10 cellular contexts compared by ENCODE assay signal in genomic region chr11:34624069-34624468, GRCh38. TPM values are rescaled to one million over a fixed set of nuclear protein-coding genes. Genes with fewer than 3 reads are reported as not detected.
DNase-seq lines count a peak whose midpoint lies in the region; ATAC-seq, FAIRE-seq and TF ChIP-seq lines count a peak whose summit lies in the region.
"Had no signal": no experiment of that assay in that cellular context is flagged by ENCODE, and none has a peak within 500 bp of the region (broad histone marks: within the 10 kb centered on the region; RNA-seq: fewer than 3 reads in every experiment).

No MANE protein-coding gene starts in this region.

- 98% methylated on average over 8 of the region's 10 CpGs for WGBS in mesenchymal stem cell

- no peaks in the 10 kb centered on the region for H3K36me3 Mint-ChIP-seq in WTC11

- H3K14ac ChIP-seq in mesenchymal stem cell (ENCODE audit: low read length in 2 of 2): peak overlapping the region in 1 of 2 experiments; percentile 58

- DNase-seq in GM18507 (ENCODE audit: extremely low spot score, insufficient read length, low read depth) (peak; percentile 17), NCI-H526 treated with DMSO at 0.1 percent for 48 hours (lab: John Stamatoyannopoulos, UW) (peak; percentile 93), mesenchymal stem cell (no peak), NCI-H1436 treated with DMSO at 0.1 percent for 48 hours (lab: John Stamatoyannopoulos, UW) (no peak), WTC11 (ENCODE audit: low spot score) (no peak), H54 (ENCODE audit: insufficient read length, low spot score) (no peak)
- DNase-seq: nephron progenitor cell had no signal

- no peak for TF ChIP-seq CTCF in WTC11 (IDR thresholded peaks at IDR 0.05)

- H3K9me3 ChIP-seq in mesenchymal stem cell (ENCODE audit: control insufficient read depth, low read length): no peaks in the 10 kb centered on the region

- no peak overlapping the region for H3K27ac Mint-ChIP-seq in WTC11
- H3K27ac Mint-ChIP-seq: nephron progenitor cell; stimulated activated naive CD8-positive, alpha-beta T cell treated with anti-CD3 and anti-CD28 coated beads, Interleukin-15, Interleukin-2, amounts not matched to agents 100 ng/mL and 50 ng/mL, for 24 hours had no signal

- peak overlapping the region; percentile 24 for H2AFZ ChIP-seq in mesenchymal stem cell (ENCODE audit: low read depth, low read length)

- H3K18ac ChIP-seq in mesenchymal stem cell (ENCODE audit: low read depth in 1 of 2, low read length in 2 of 2): no peak overlapping the region

- no peaks in the 10 kb centered on the region for H3K4me1 Mint-ChIP-seq in WTC11

- no peak overlapping the region for H2BK12ac ChIP-seq in mesenchymal stem cell (ENCODE audit: low read length in 2 of 2)

- H2BK15ac ChIP-seq in mesenchymal stem cell (ENCODE audit: low read depth, poor library complexity, severe bottlenecking): no peak overlapping the region

- CTCF ChIA-PET in WTC11 (lab: Charles Lee): no interaction called here

- no peak overlapping the region for H2AK5ac ChIP-seq in mesenchymal stem cell (ENCODE audit: low read length, severe bottlenecking)

- no peak overlapping the region for H3K4me2 ChIP-seq in mesenchymal stem cell (ENCODE audit: low read length, poor library complexity, severe bottlenecking)

- no peaks in the 10 kb centered on the region for H3K36me3 ChIP-seq in mesenchymal stem cell (ENCODE audit: control insufficient read depth in 1 of 2, insufficient read depth in 2 of 2, low read depth in 1 of 2, low read length in 2 of 2)

- H4K91ac ChIP-seq in mesenchymal stem cell (ENCODE audit: low read length): no peak overlapping the region

- peak; percentile 78 for FAIRE-seq in GM18507 (lab: Jason Lieb, UNC)
- no peak for FAIRE-seq in H54 (lab: Jason Lieb, UNC)

- H3K4me1 ChIP-seq in mesenchymal stem cell (ENCODE audit: control insufficient read depth, insufficient read depth, low read depth, low read length): peaks cover 2% of the 10 kb centered on the region

- no peak overlapping the region for H4K8ac ChIP-seq in mesenchymal stem cell (ENCODE audit: low read length)

- ATAC-seq in GM21717 (IDR thresholded peaks at IDR 0.05; ENCODE audit: unreplicated experiment) (peak; percentile 85), WTC11 (no peak), HG03159 (IDR thresholded peaks at IDR 0.05; ENCODE audit: unreplicated experiment) (no peak)

- H2BK5ac ChIP-seq in mesenchymal stem cell (ENCODE audit: low read depth, low read length, poor library complexity, severe bottlenecking): no peak overlapping the region

- no peaks in the 10 kb centered on the region for H3K79me1 ChIP-seq in mesenchymal stem cell (replicated peaks; ENCODE audit: low read length, poor library complexity, severe bottlenecking)

- H3K4me3 Mint-ChIP-seq in WTC11: no peak overlapping the region
- H3K4me3 Mint-ChIP-seq: nephron progenitor cell; stimulated activated naive CD8-positive, alpha-beta T cell treated with anti-CD3 and anti-CD28 coated beads, Interleukin-15, Interleukin-2, amounts not matched to agents 100 ng/mL and 50 ng/mL, for 24 hours had no signal

- no peak overlapping the region for H3K4ac ChIP-seq in mesenchymal stem cell (ENCODE audit: low read depth in 1 of 2, low read length in 2 of 2)

- no peak overlapping the region for H3K27ac ChIP-seq in mesenchymal stem cell (ENCODE audit: low read length, poor library complexity, severe bottlenecking)

- no peaks in the 10 kb centered on the region; the same call in 1 of the 2 replicates for H3K27me3 Mint-ChIP-seq in WTC11 (ENCODE audit: low read depth)

- H3K4me3 ChIP-seq in mesenchymal stem cell (ENCODE audit: insufficient read depth in 1 of 2, low read depth in 1 of 2, low read length in 2 of 2): no peak overlapping the region

- peaks cover 0 to 14% of the 10 kb centered on the region in 2 experiments for H3K27me3 ChIP-seq in mesenchymal stem cell (ENCODE audit: control insufficient read depth in 1 of 2, insufficient read depth in 1 of 2, low read length in 2 of 2)

- no peak for TF ChIP-seq POLR2A in H54 (IDR thresholded peaks at IDR 0.05; ENCODE audit: low read depth, low read length)

- H3K9me3 Mint-ChIP-seq in WTC11: no peaks in the 10 kb centered on the region
- H3K9me3 Mint-ChIP-seq: stimulated activated naive CD8-positive, alpha-beta T cell treated with anti-CD3 and anti-CD28 coated beads, Interleukin-15, Interleukin-2, amounts not matched to agents 100 ng/mL and 50 ng/mL, for 24 hours had no signal

- no peak overlapping the region for H3K9ac ChIP-seq in mesenchymal stem cell (ENCODE audit: low read length)

- H3K23ac ChIP-seq in mesenchymal stem cell (ENCODE audit: low read length in 2 of 2): no peak overlapping the region

- H2BK120ac ChIP-seq in mesenchymal stem cell (ENCODE audit: low read depth, low read length): no peak overlapping the region

- POLR2A ChIA-PET in WTC11 (lab: Charles Lee): no interaction called here

TF ChIP-seq in WTC11, 78 proteins besides CTCF, POLR2A, EP300 and RAD21:
- TF ChIP-seq ZNF232 (CRISPR knock-in tag; IDR thresholded peaks at IDR 0.05) (no peak), JAZF1 (CRISPR knock-in tag; IDR thresholded peaks at IDR 0.05) (no peak), NR3C1 (CRISPR knock-in tag; conservative IDR thresholded peaks at IDR 0.05; ENCODE audit: low read depth) (no peak), NFATC4 (CRISPR knock-in tag; IDR thresholded peaks at IDR 0.05) (no peak), AR (CRISPR knock-in tag; IDR thresholded peaks at IDR 0.05) (no peak), CREM (CRISPR knock-in tag; IDR thresholded peaks at IDR 0.05) (no peak), HMGA2 (CRISPR knock-in tag; IDR thresholded peaks at IDR 0.05) (no peak), ATF3 (CRISPR knock-in tag; conservative IDR thresholded peaks at IDR 0.05) (no peak), MXD4 (CRISPR knock-in tag; IDR thresholded peaks at IDR 0.05; ENCODE audit: borderline replicate concordance) (no peak), PREB (CRISPR knock-in tag; IDR thresholded peaks at IDR 0.05; ENCODE audit: borderline replicate concordance) (no peak), ETV6 (CRISPR knock-in tag; IDR thresholded peaks at IDR 0.05) (no peak), EMX1 (CRISPR knock-in tag; IDR thresholded peaks at IDR 0.05) (no peak), ZNF425 (CRISPR knock-in tag; conservative IDR thresholded peaks at IDR 0.05) (no peak)

RNA-seq across cellular contexts. Expression of gene EHF, which starts 3.2 kb away (rescaled TPM):
- not detected for polyA plus RNA-seq in mesenchymal stem cell (2013, experiment 1 of 2)
- 0.01 TPM for polyA plus RNA-seq in mesenchymal stem cell (2013, experiment 2 of 2)
- 0.16 to 0.60 TPM (median 0.46 TPM) in 3 replicates for total RNA-seq in WTC11 (2021)

Comparison
In these comparisons a context has a peak if more than half of its experiments do, and no peak if none do; other contexts are left out.
1. DNase-seq: peak in GM18507 (single experiment) and NCI-H526 treated with DMSO at 0.1 percent for 48 hours (single experiment); none in mesenchymal stem cell (single experiment), NCI-H1436 treated with DMSO at 0.1 percent for 48 hours (single experiment), WTC11 (single experiment) and H54 (single experiment).